ENCODE assay signal across 14 cellular contexts in genomic region chr2:61460168-61460567, GRCh38. TPM values are rescaled to one million over a fixed set of nuclear protein-coding genes. Genes with fewer than 3 reads are reported as not detected.
DNase-seq lines count a peak whose midpoint lies in the region; ATAC-seq, FAIRE-seq and TF ChIP-seq lines count a peak whose summit lies in the region.
"Had no signal": no experiment of that assay in that cellular context is flagged by ENCODE, and none has a peak within 500 bp of the region (broad histone marks: within the 10 kb centered on the region; RNA-seq: fewer than 3 reads in every experiment).

No MANE protein-coding gene starts in this region.

- TF ChIP-seq RAD21 in K562 (CRISPR knock-in tag; conservative IDR thresholded peaks at IDR 0.05 in 1 of 2, IDR thresholded peaks at IDR 0.05 in 1 of 2): no peak

- peaks cover 3% of the 10 kb centered on the region; the same call in 1 of the 2 replicates for H4K20me1 ChIP-seq in K562 (replicated peaks; ENCODE audit: control insufficient read depth, insufficient read depth, low read length)

- no peak for TF ChIP-seq POLR2A in K562 (conservative IDR thresholded peaks at IDR 0.05)
- no peak for TF ChIP-seq POLR2A in ovary (IDR thresholded peaks at IDR 0.05)

- no peaks in the 10 kb centered on the region for H3K9me3 ChIP-seq in K562 (replicated peaks; ENCODE audit: control insufficient read depth, insufficient read depth, low read depth, low read length)
- H3K9me3 ChIP-seq in ovary: no peaks in the 10 kb centered on the region
- H3K9me3 ChIP-seq: transverse colon had no signal

- H3K4me1 ChIP-seq in K562 (replicated peaks in 1 of 2; ENCODE audit: control insufficient read depth in 2 of 2, insufficient read depth in 2 of 2, low read length in 2 of 2): peaks cover 12 to 35% of the 10 kb centered on the region in 2 experiments; a peak in 4 of 5 replicates
- H3K4me1 ChIP-seq in ovary (ENCODE audit: insufficient read depth): peaks cover 19% of the 10 kb centered on the region

- TF ChIP-seq CTCF in AG09319 (IDR thresholded peaks at IDR 0.05; ENCODE audit: low read depth, low read length) (no peak), K562 (IDR thresholded peaks at IDR 0.05 in 2 of 3, conservative IDR thresholded peaks at IDR 0.05 in 1 of 3; ENCODE audit: insufficient read depth in 2 of 3, low read depth in 1 of 3, low read length in 3 of 3) (no peak), ovary (IDR thresholded peaks at IDR 0.05) (no peak)

- no peak for TF ChIP-seq EP300 in K562 (IDR thresholded peaks at IDR 0.05; ENCODE audit: low read length)
- TF ChIP-seq EP300 in ovary (IDR thresholded peaks at IDR 0.05): no peak

- peaks cover 99% of the 10 kb centered on the region for H3K79me2 ChIP-seq in K562 (ENCODE audit: control insufficient read depth, insufficient read depth, low read length)

- H3K36me3 ChIP-seq in K562 (ENCODE audit: control insufficient read depth, insufficient read depth, low read length) (peaks cover 20% of the 10 kb centered on the region), ovary (no peaks in the 10 kb centered on the region)
- H3K36me3 ChIP-seq: transverse colon had no signal

- ATAC-seq in K562 (no peak), GM21447 (IDR thresholded peaks at IDR 0.05; ENCODE audit: unreplicated experiment) (no peak)

- H3K4me2 ChIP-seq in K562 (ENCODE audit: insufficient read depth, low read length): no peak overlapping the region

- POLR2A ChIA-PET in K562 (lab: Yijun Ruan, JAX): interaction anchor here (0.8 to 1.3 kb wide), 2 partner anchors 8 to 10 kb away, joined by 4 read pairs; partner anchors contain the start of gene USP34

- DNase-seq in AG09319 (ENCODE audit: extremely low read depth, low read depth): peak; percentile 46
- DNase-seq in LHCN-M2 (ENCODE audit: low read depth): peak; percentile 64
- no peak for DNase-seq in K562 (ENCODE audit: extremely low read depth in 1 of 4, low spot score in 3 of 4)
- DNase-seq in kidney glomerular epithelial cell (lab: John Stamatoyannopoulos, UW): peak; percentile 25
- no peak for DNase-seq in ovary
- DNase-seq in NCI-H1105 treated with DMSO at 0.1 percent for 48 hours (lab: John Stamatoyannopoulos, UW): no peak
- no peak for DNase-seq in D341Med (ENCODE audit: low spot score)
- DNase-seq: activated CD8-positive, alpha-beta memory T cell treated with anti-CD3 and anti-CD28 coated beads for 24 hours; DMS 273 treated with DMSO at 0.1 percent for 48 hours; NCI-H1694; transverse colon had no signal

- WGBS in K562 (ENCODE audit: insufficient coverage, low coverage, missing lambda C conversion rate): 43% methylated on average over 4 of the region's 4 CpGs
- 57 to 76% (median 62%) methylated on average over 4 of the region's 4 CpGs for WGBS in ovary, 3 donors

- CTCF ChIA-PET in K562 (lab: Yijun Ruan, JAX; ENCODE audit: low intra/inter-chr PET ratio): no interaction called here

- intact Hi-C loops in K562 (cut with micrococcal nuclease): no loop called here
- intact Hi-C loops in ovary (cut with DNase I): no loop called here

- in situ Hi-C loops in K562 (cut with MboI): no loop called here

- H3K27me3 ChIP-seq in K562 (ENCODE audit: control insufficient read depth in 2 of 2, insufficient read depth in 2 of 2, low read length in 2 of 2) (no peaks in the 10 kb centered on the region), ovary (no peaks in the 10 kb centered on the region)
- H3K27me3 ChIP-seq: transverse colon had no signal

- no peaks in the 10 kb centered on the region for H3K9me1 ChIP-seq in K562 (ENCODE audit: control insufficient read depth, insufficient read depth, low read length)

- H3K4me3 ChIP-seq in K562 (no peak overlapping the region), ovary (no peak overlapping the region)
- H3K4me3 ChIP-seq: transverse colon had no signal

- H3K27ac ChIP-seq in K562 (ENCODE audit: extremely low read depth, low read depth, low read length) (0 out of 3 replicates have a peak overlapping the region, but pooled peaks have one; percentile 10), ovary (no peak overlapping the region)
- H3K27ac ChIP-seq: HL-60, transverse colon had no signal

- FAIRE-seq in K562 (lab: Jason Lieb, UNC): no peak
- FAIRE-seq: H1 had no signal

- no peak overlapping the region for H3K9ac ChIP-seq in K562 (ENCODE audit: insufficient read depth in 1 of 2, low read depth in 2 of 2, low read length in 2 of 2)

- BruUV-seq in K562 (replicated peaks; lab: Mats Ljungman, UMichigan): no TSS peak

- no peak overlapping the region for H2AFZ ChIP-seq in K562 (ENCODE audit: low read depth, low read length)

TF ChIP-seq in K562, 482 proteins besides CTCF, POLR2A, EP300 and RAD21 (continues in another document):
- TF ChIP-seq SMAD3 (CRISPR knock-in tag; conservative IDR thresholded peaks at IDR 0.05) (no peak), CEBPG (CRISPR knock-in tag; IDR thresholded peaks at IDR 0.05) (peak; percentile 66), CEBPG (tag; conservative IDR thresholded peaks at IDR 0.05 in 1 of 2, IDR thresholded peaks at IDR 0.05 in 1 of 2) (peak in 1 of 2 experiments; percentile 93; a peak in 2 of 4 replicates), HDAC2 (IDR thresholded peaks at IDR 0.05) (0 out of 2 replicates have a peak, but pooled peaks have one; percentile 22), CEBPB (tag; IDR thresholded peaks at IDR 0.05) (0 out of 2 replicates have a peak, but pooled peaks have one; percentile 11), ATF3 (IDR thresholded peaks at IDR 0.05) (peak; percentile 87), ATF3 (CRISPR knock-in tag; conservative IDR thresholded peaks at IDR 0.05) (no peak), FOSL1 (tag; conservative IDR thresholded peaks at IDR 0.05) (peak; percentile 84), SOX6 (IDR thresholded peaks at IDR 0.05) (peak; percentile 73), ZFP30 (CRISPR knock-in tag; IDR thresholded peaks at IDR 0.05; ENCODE audit: borderline replicate concordance) (no peak), KAT2B (IDR thresholded peaks at IDR 0.05; ENCODE audit: low read depth, low read length) (no peak), ASH1L (IDR thresholded peaks at IDR 0.05; ENCODE audit: borderline replicate concordance, low read depth, partially characterized antibody) (no peak), JUND (IDR thresholded peaks at IDR 0.05; ENCODE audit: borderline replicate concordance, low read depth, low read length) (peak; percentile 64; the same call in 1 of the 2 replicates), JUND (tag; IDR thresholded peaks at IDR 0.05; ENCODE audit: borderline replicate concordance, low read depth, low read length) (no peak; the same call in 2 of the 3 replicates), BHLHE40 (IDR thresholded peaks at IDR 0.05; ENCODE audit: low read length) (peak; percentile 28; the same call in 1 of the 2 replicates), HDGF (IDR thresholded peaks at IDR 0.05) (no peak), DPF2 (IDR thresholded peaks at IDR 0.05) (0 out of 2 replicates have a peak, but pooled peaks have one; percentile 40), SMARCA4 (IDR thresholded peaks at IDR 0.05) (0 out of 2 replicates have a peak, but pooled peaks have one; percentile 19), ZNF584 (CRISPR knock-in tag; IDR thresholded peaks at IDR 0.05; ENCODE audit: low read depth) (peak; percentile 63; the same call in 1 of the 2 replicates)
- TF ChIP-seq, protein P1, sequence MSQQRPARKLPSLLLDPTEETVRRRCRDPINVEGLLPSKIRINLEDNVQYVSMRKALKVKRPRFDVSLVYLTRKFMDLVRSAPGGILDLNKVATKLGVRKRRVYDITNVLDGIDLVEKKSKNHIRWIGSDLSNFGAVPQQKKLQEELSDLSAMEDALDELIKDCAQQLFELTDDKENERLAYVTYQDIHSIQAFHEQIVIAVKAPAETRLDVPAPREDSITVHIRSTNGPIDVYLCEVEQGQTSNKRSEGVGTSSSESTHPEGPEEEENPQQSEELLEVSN (IDR thresholded peaks at IDR 0.05; ENCODE audit: borderline replicate concordance in 1 of 2, extremely low read depth in 1 of 2, insufficient read depth in 1 of 2, insufficient read length in 1 of 2, low read depth in 1 of 2, low read length in 1 of 2, poor library complexity in 1 of 2, severe bottlenecking in 1 of 2): no peak

RNA-seq across cellular contexts. Expression of gene USP34, which starts 10.7 kb away (rescaled TPM):
- total RNA-seq in LHCN-M2 (2014; rRNA removed) (73.7 and 75.2 TPM in 2 replicates), K562 (2014; rRNA removed) (61.8 and 61.9 TPM in 2 replicates), K562 (2014; rRNA removed; fragmentation: Illumina TruSeq; extraction: Trizol) (98.7 and 111 TPM in 2 replicates), K562 (2015; rRNA removed; fragmentation: Illumina TruSeq; extraction: Trizol) (89.9 and 94.3 TPM in 2 replicates), K562 (2021) (67.8 and 73.6 TPM in 2 replicates), ovary (100 to 1,000 TPM in 6 of 7 donors, 10 to 100 TPM in 1; 85.8 to 132 (median 116) TPM)
- 17.7 TPM for polyA plus RNA-seq in LHCN-M2 (2012)
- 203 and 710 TPM in 2 replicates for total RNA-seq in K562 (2011; cell fraction: chromatin; rRNA removed; ENCODE audit: low replicate concordance)
- total RNA-seq in K562 (2011; cell fraction: nucleolus; rRNA removed): 62.7 and 117 TPM in 2 replicates
- 187 and 292 TPM in 2 replicates for total RNA-seq in K562 (2011; cell fraction: nucleoplasm; rRNA removed)
- polyA plus RNA-seq in K562 (2011; rRNA removed) (69.1 and 82.1 TPM in 2 replicates), K562 (2014; fragmentation: Illumina TruSeq; extraction: Trizol) (83.8 and 108 TPM in 2 replicates), K562 (2014; fragmentation: Nextera tagmentation; extraction: Ambion mirVana) (10 to 100 TPM; 19.8 to 38.7 TPM), K562 (2014; rRNA removed) (48.3 and 54.1 TPM in 2 replicates), ovary (10 to 100 TPM; 57.4 to 60.3 TPM)
- polyA plus RNA-seq in K562 (2011; cell fraction: cytosol; rRNA removed): 24.1 and 44.7 TPM in 2 replicates
- polyA plus RNA-seq in K562 (2011; cell fraction: nucleus; rRNA removed): 109 and 150 TPM in 2 replicates
- 46.1 and 63.7 TPM in 2 replicates for polyA plus RNA-seq in K562 (2012)
- polyA minus RNA-seq in K562 (2011; rRNA and poly(A)+ RNA removed): 252 and 297 TPM in 2 replicates
- polyA minus RNA-seq in K562 (2011; cell fraction: cytosol; rRNA and poly(A)+ RNA removed): 70.3 and 94.8 TPM in 2 replicates
- polyA minus RNA-seq in K562 (2011; cell fraction: nucleus; rRNA and poly(A)+ RNA removed): 139 and 212 TPM in 2 replicates

Comparison
In these comparisons a context has a peak if more than half of its experiments do, and no peak if none do; other contexts are left out.
1. DNase-seq: peak in AG09319 (single experiment), LHCN-M2 (single experiment) and kidney glomerular epithelial cell (single experiment); none in K562 (0 of 4), ovary (0 of 5), NCI-H1105 treated with DMSO at 0.1 percent for 48 hours (single experiment) and D341Med (single experiment).